ENCODE assay signal across 28 cellular contexts in genomic region chr11:61358566-61358965, GRCh38.
"Had no signal": no experiment of that assay in that cellular context is flagged by ENCODE, and none has a peak within 500 bp of the region (broad histone marks: within the 10 kb centered on the region; RNA-seq: fewer than 3 reads in every experiment).

No MANE protein-coding gene starts in this region.

- DNase-seq: activated CD4-positive, alpha-beta T cell treated with anti-CD3 and anti-CD28 coated beads for 36 hours; activated CD4-positive, alpha-beta T cell treated with anti-CD3 and anti-CD28 coated beads, Interleukin-2, amount 50 U/mL, for 48 hours; activated CD4-positive, CD25-positive, alpha-beta regulatory T cell; activated CD8-positive, alpha-beta memory T cell treated with anti-CD3 and anti-CD28 coated beads for 24 hours; activated effector memory CD4-positive, alpha-beta T cell treated with anti-CD3 and anti-CD28 coated beads, Interleukin-2, amount 50 U/mL, for 16 hours; activated naive CD4-positive, alpha-beta T cell treated with anti-CD3 and anti-CD28 coated beads for 36 hours; activated naive CD8-positive, alpha-beta T cell treated with anti-CD3 and anti-CD28 coated beads for 36 hours; brain microvascular endothelial cell; cortex of kidney; effector memory CD8-positive, alpha-beta T cell; erythroblast; gastrocnemius medialis; glutamatergic neuron; islet precursor cell; left ventricle myocardium inferior; nephron progenitor cell; pancreas; psoas muscle; sigmoid colon; small intestine; stimulated activated naive CD8-positive, alpha-beta T cell treated with anti-CD3 and anti-CD28 coated beads, Interleukin-15, amount 100 ng/mL, for 72 hours; substantia nigra; T-helper 1 cell; upper lobe of left lung had no signal

- H3K36me3 ChIP-seq: pancreas had no signal

- H3K9me3 ChIP-seq: gastrocnemius medialis, left ventricle myocardium inferior, mucosa of descending colon, pancreas, psoas muscle, sigmoid colon, upper lobe of left lung had no signal

- H3K27ac ChIP-seq: brain microvascular endothelial cell, left ventricle myocardium inferior, pancreas, psoas muscle, sigmoid colon had no signal

- H3K9me3 Mint-ChIP-seq: activated naive CD4-positive, alpha-beta T cell treated with anti-CD3 and anti-CD28 coated beads for 36 hours; activated naive CD8-positive, alpha-beta T cell treated with anti-CD3 and anti-CD28 coated beads for 36 hours; activated T-helper 1 cell treated with anti-CD3 and anti-CD28 coated beads, Interleukin-12 subunit alpha, Interleukin-12 subunit beta, Interleukin-2, Interleukin-4 antibody, amounts not matched to agents 30 ng/mL and 10 ng/mL and 1 ng/mL, durations not matched to agents 14 hours and 24 hours and 36 hours; effector memory CD8-positive, alpha-beta T cell; nephron progenitor cell; stimulated activated naive CD8-positive, alpha-beta T cell treated with anti-CD3 and anti-CD28 coated beads, Interleukin-15, amount 100 ng/mL, for 72 hours; T-helper 2 cell treated with Interferon-gamma antibody and Interleukin-4, amounts not matched to agents 5 μg/mL and 100 μg/mL, for 36 hours had no signal

- H3K27me3 Mint-ChIP-seq: activated CD4-positive, alpha-beta T cell treated with anti-CD3 and anti-CD28 coated beads for 36 hours; activated naive CD8-positive, alpha-beta T cell treated with anti-CD3 and anti-CD28 coated beads for 36 hours; effector memory CD8-positive, alpha-beta T cell; stimulated activated naive CD8-positive, alpha-beta T cell treated with anti-CD3 and anti-CD28 coated beads, Interleukin-15, amount 100 ng/mL, for 72 hours had no signal

- H3K4me3 ChIP-seq: gastrocnemius medialis, left ventricle myocardium inferior, lung, mucosa of descending colon, pancreas, psoas muscle, sigmoid colon, upper lobe of left lung had no signal

- H3K27ac Mint-ChIP-seq: activated naive CD4-positive, alpha-beta T cell treated with anti-CD3 and anti-CD28 coated beads for 36 hours; activated T-helper 1 cell treated with anti-CD3 and anti-CD28 coated beads, Interleukin-12 subunit alpha, Interleukin-12 subunit beta, Interleukin-2, Interleukin-4 antibody, amounts not matched to agents 30 ng/mL and 10 ng/mL and 1 ng/mL, durations not matched to agents 14 hours and 24 hours and 36 hours; nephron progenitor cell; T-helper 2 cell treated with Interferon-gamma antibody and Interleukin-4, amounts not matched to agents 5 μg/mL and 100 μg/mL, for 36 hours had no signal

- H3K27me3 ChIP-seq: brain microvascular endothelial cell, gastrocnemius medialis, pancreas, sigmoid colon, upper lobe of left lung had no signal

- ATAC-seq: activated CD4-positive, alpha-beta T cell treated with anti-CD3 and anti-CD28 coated beads for 36 hours; effector memory CD8-positive, alpha-beta T cell; gastrocnemius medialis; mucosa of descending colon; pancreas; psoas muscle; stimulated activated naive CD8-positive, alpha-beta T cell treated with anti-CD3 and anti-CD28 coated beads, Interleukin-15, amount 100 ng/mL, for 72 hours had no signal

- H3K4me3 Mint-ChIP-seq: activated naive CD4-positive, alpha-beta T cell treated with anti-CD3 and anti-CD28 coated beads for 36 hours; activated naive CD8-positive, alpha-beta T cell treated with anti-CD3 and anti-CD28 coated beads for 36 hours; effector memory CD8-positive, alpha-beta T cell; stimulated activated naive CD8-positive, alpha-beta T cell treated with anti-CD3 and anti-CD28 coated beads, Interleukin-15, amount 100 ng/mL, for 72 hours; T-helper 2 cell treated with Interferon-gamma antibody and Interleukin-4, amounts not matched to agents 5 μg/mL and 100 μg/mL, for 36 hours had no signal
